ENCODE assay signal across 26 cellular contexts in genomic region chr16:16178455-16179162, GRCh38. TPM values are rescaled to one million over a fixed set of nuclear protein-coding genes. Genes with fewer than 3 reads are reported as not detected.
"Had no signal": no experiment of that assay in that cellular context is flagged by ENCODE, and none has a peak within 500 bp of the region (broad histone marks: within the 10 kb centered on the region; RNA-seq: fewer than 3 reads in every experiment).

No MANE protein-coding gene starts in this region.

- H3K4me1 ChIP-seq: parathyroid adenoma, psoas muscle, suprapubic skin, testis, tibial artery, transverse colon, upper lobe of right lung, uterus had no signal

- H3K9me3 ChIP-seq: ovary, suprapubic skin, testis, tibial artery, transverse colon, upper lobe of right lung, uterus had no signal

- DNase-seq: naive thymus-derived CD8-positive, alpha-beta T cell; nephron progenitor cell; occipital lobe; ovary; psoas muscle; right cardiac atrium; spleen; stimulated activated CD4-positive, alpha-beta T cell treated with anti-CD3 and anti-CD28 coated beads, Interleukin-12 subunit alpha, Interleukin-12 subunit beta, amount 100 ng/mL, for 4 hours; stimulated activated CD4-positive, alpha-beta T cell treated with anti-CD3 and anti-CD28 coated beads, Interleukin-1b, Interleukin-23, amount 100 ng/mL, for 48 hours; stimulated activated CD4-positive, alpha-beta T cell treated with anti-CD3 and anti-CD28 coated beads, Interleukin-4, amount 100 ng/mL, for 1 hour; stimulated activated CD4-positive, alpha-beta T cell treated with anti-CD3 and anti-CD28 coated beads, Interleukin-4, amount 100 ng/mL, for 4 hours; stimulated activated CD8-positive, alpha-beta memory T cell treated with anti-CD3 and anti-CD28 coated beads, Interleukin-4, amount 100 ng/mL, for 48 hours; stimulated activated naive CD4-positive, alpha-beta T cell; stimulated activated naive CD8-positive, alpha-beta T cell treated with anti-CD3 and anti-CD28 coated beads, Interleukin-15, amount 100 ng/mL, for 72 hours; stimulated activated naive CD8-positive, alpha-beta T cell treated with anti-CD3 and anti-CD28 coated beads, Interleukin-15, Interleukin-2, amounts not matched to agents 100 U/mL and 50 U/mL, for 24 hours; substantia nigra; testis; tibial artery; transverse colon; upper lobe of right lung; uterus had no signal

- H3K4me3 ChIP-seq: ovary, psoas muscle, skin epidermis, smooth muscle cell, spleen, suprapubic skin, testis, tibial artery, transverse colon, upper lobe of right lung, uterus had no signal

- H3K36me3 ChIP-seq: ovary, spleen, suprapubic skin, uterus had no signal

- H3K27ac ChIP-seq: ovary, parathyroid adenoma, psoas muscle, skin epidermis, spleen, suprapubic skin, testis, tibial artery, transverse colon, upper lobe of right lung, uterus had no signal

RNA-seq across cellular contexts. Expression of gene ABCC6, which starts 44.7 kb away (rescaled TPM):
- total RNA-seq: naive thymus-derived CD8-positive, alpha-beta T cell; natural killer cell treated with Interleukin-12 subunit alpha and Interleukin-12 subunit beta and Interleukin-15 and Interleukin-18, amount 100 ng/mL, for 72 hours had no signal
